ENCODE assay signal across 10 cellular contexts in genomic region chr12:121241203-121241970, GRCh38. TPM values are rescaled to one million over a fixed set of nuclear protein-coding genes. Genes with fewer than 3 reads are reported as not detected.
DNase-seq lines count a peak whose midpoint lies in the region; ATAC-seq, FAIRE-seq and TF ChIP-seq lines count a peak whose summit lies in the region.
"Had no signal": no experiment of that assay in that cellular context is flagged by ENCODE, and none has a peak within 500 bp of the region (broad histone marks: within the 10 kb centered on the region; RNA-seq: fewer than 3 reads in every experiment).

No MANE protein-coding gene starts in this region.

- TF ChIP-seq CTCF in Peyer's patch (IDR thresholded peaks at IDR 0.05) (no peak), fibroblast of villous mesenchyme (IDR thresholded peaks at IDR 0.05; ENCODE audit: insufficient read depth, low read depth, low read length) (no peak), spleen (IDR thresholded peaks at IDR 0.05 in 8 of 11, conservative IDR thresholded peaks at IDR 0.05 in 3 of 11) (no peak), PC-3 (conservative IDR thresholded peaks at IDR 0.05; ENCODE audit: low read depth, low read length) (no peak), lower leg skin (IDR thresholded peaks at IDR 0.05) (no peak)

- WGBS in spleen, 5 donors, result 73 to 90% (median 81%) methylated on average over 12 to 15 of the region's 15 CpGs
- 74 to 79% methylated on average over 14 to 15 of the region's 15 CpGs for WGBS in lower leg skin, 2 donors

- no TSS peak for BruUV-seq in PC-3 (replicated peaks; lab: Mats Ljungman, UMichigan)

- H3K4me1 ChIP-seq in Peyer's patch (peaks cover 0 to 33% (median 10%) of the 10 kb centered on the region in 4 donors), spleen (peaks cover 16 to 48% (median 38%) of the 10 kb centered on the region in 6 donors), PC-3 (ENCODE audit: insufficient read depth, low read length) (no peaks in the 10 kb centered on the region)

- H3K36me3 ChIP-seq in Peyer's patch (peaks cover 0 to 43% (median 0%) of the 10 kb centered on the region in 3 donors), spleen (peaks cover 0 to 98% (median 38%) of the 10 kb centered on the region in 6 donors), PC-3 (ENCODE audit: low read depth, low read length) (peaks cover 9% of the 10 kb centered on the region; the same call in 1 of the 2 replicates)

- no peaks in the 10 kb centered on the region for H4K20me1 ChIP-seq in PC-3 (ENCODE audit: low read length)

- H3K9me3 ChIP-seq in Peyer's patch (no peaks in the 10 kb centered on the region), spleen (no peaks in the 10 kb centered on the region), PC-3 (ENCODE audit: low read length) (no peaks in the 10 kb centered on the region)

- H3K27me3 ChIP-seq in Peyer's patch (no peaks in the 10 kb centered on the region), spleen (replicated peaks in 1 of 7) (no peaks in the 10 kb centered on the region), PC-3 (ENCODE audit: low read length) (no peaks in the 10 kb centered on the region)

- TF ChIP-seq POLR2A in GM12892 (IDR thresholded peaks at IDR 0.05; ENCODE audit: low read depth, low read length) (no peak), Peyer's patch (IDR thresholded peaks at IDR 0.05) (no peak), spleen (IDR thresholded peaks at IDR 0.05) (no peak), lower leg skin (IDR thresholded peaks at IDR 0.05) (no peak)

- peak overlapping the region in 2 of 4 donors; percentile 13 to 38 for H3K4me3 ChIP-seq in Peyer's patch
- no peak overlapping the region for H3K4me3 ChIP-seq in fibroblast of villous mesenchyme (ENCODE audit: low read depth, low read length)
- peak overlapping the region in 3 of 8 donors; percentile 21 to 58 (median 25) for H3K4me3 ChIP-seq in spleen
- H3K4me3 ChIP-seq in PC-3 (ENCODE audit: low read length), result no peak overlapping the region
- no peak overlapping the region for H3K4me3 ChIP-seq in lower leg skin (ENCODE audit: low read depth, poor library complexity, severe bottlenecking)

- no peaks in the 10 kb centered on the region for H3K79me2 ChIP-seq in PC-3 (ENCODE audit: low read length)

- no peak for ATAC-seq in PC-3

- H3K4me2 ChIP-seq in PC-3 (ENCODE audit: low read length), result no peak overlapping the region

- no peaks in the 10 kb centered on the region for H3K9me2 ChIP-seq in PC-3 (replicated peaks; ENCODE audit: low read length)

- POLR2A ChIA-PET in PC-3 (lab: Charles Lee; ENCODE audit: unreplicated experiment), result interaction anchor here (0.6 kb wide), 1 partner anchor 950 kb away, joined by 3 read pairs; no protein-coding TSS in a partner anchor

- no peaks in the 10 kb centered on the region for H3F3A ChIP-seq in PC-3 (ENCODE audit: low read length, unreplicated experiment)

- intact Hi-C loops in spleen (cut with DNase I; ENCODE audit: low total_unique reads) (no loop called here), PC-3 (cut with micrococcal nuclease) (no loop called here), lower leg skin (cut with DNase I; ENCODE audit: low total_unique reads) (no loop called here)

- CTCF ChIA-PET in PC-3 (lab: Charles Lee), result no interaction called here

- H3K27ac ChIP-seq in Peyer's patch (peak overlapping the region; percentile 61 to 76 (median 70)), spleen (peak overlapping the region; percentile 70 to 83 (median 80)), PC-3 (ENCODE audit: low read length) (no peak overlapping the region)
- H3K27ac ChIP-seq: WERI-Rb-1 had no signal

- no peak overlapping the region for H3K9ac ChIP-seq in PC-3 (ENCODE audit: low read length)

- FAIRE-seq in GM12892 (lab: Jason Lieb, UNC), result peak; percentile 71
- FAIRE-seq: urothelium cell line had no signal

- DNase-seq in GM12892 (ENCODE audit: insufficient read length) (no peak), Peyer's patch (no peak), fibroblast of villous mesenchyme (ENCODE audit: low read depth) (peak; percentile 33), spleen (no peak), PC-3 (no peak), lower leg skin (ENCODE audit: low spot score in 2 of 2) (no peak)
- no peak for DNase-seq in central memory CD4-positive, alpha-beta T cell
- DNase-seq: NCI-H526 treated with DMSO at 0.1 percent for 48 hours, WERI-Rb-1 had no signal

- H2AFZ ChIP-seq in PC-3 (ENCODE audit: low read length), result no peak overlapping the region

RNA-seq across cellular contexts. Expression of gene P2RX4, which starts 31.5 kb away (rescaled TPM):
- 18.4 TPM for polyA plus RNA-seq in GM12892 (2012; ENCODE audit: missing spikeins)
- 100 to 1,000 TPM in 3 of 4 donors, 10 to 100 TPM in 1; 42.9 to 248 (median 154) TPM for total RNA-seq in Peyer's patch
- 13.5 and 15.1 TPM in 2 replicates for total RNA-seq in fibroblast of villous mesenchyme
- 10 to 100 TPM; 27.8 to 97.9 (median 35.8) TPM for total RNA-seq in spleen
- polyA plus RNA-seq in spleen, result 10 to 100 TPM; 12.0 to 21.5 (median 17.8) TPM
- 19.4 and 21.6 TPM in 2 replicates for total RNA-seq in PC-3 (2014; rRNA removed)
- 10 to 100 TPM; 19.4 to 38.0 (median 24.2) TPM for total RNA-seq in lower leg skin

RNA-seq across cellular contexts. Expression of gene CAMKK2, which starts 55.1 kb away (rescaled TPM):
- polyA plus RNA-seq in GM12892 (2012; ENCODE audit: missing spikeins), result 23.5 TPM
- total RNA-seq in Peyer's patch (10 to 100 TPM; 23.1 to 92.4 (median 59.9) TPM), fibroblast of villous mesenchyme (14.7 and 16.4 TPM in 2 replicates), spleen (10 to 100 TPM; 52.3 to 90.1 (median 81.2) TPM), PC-3 (2014; rRNA removed) (20.1 and 26.5 TPM in 2 replicates), lower leg skin (10 to 100 TPM; 18.2 to 31.4 (median 21.5) TPM)
- polyA plus RNA-seq in spleen, result 10 to 100 TPM; 13.6 to 34.3 (median 14.2) TPM
